Comparison of ENCODE assay signal across 9 cellular contexts in genomic region chr14:90697146-90697545, GRCh38.
DNase-seq lines count a peak whose midpoint lies in the region; ATAC-seq lines count a peak whose summit lies in the region.
"Had no signal": no experiment of that assay in that cellular context is flagged by ENCODE, and none has a peak within 500 bp of the region (broad histone marks: within the 10 kb centered on the region; RNA-seq: fewer than 3 reads in every experiment).

No MANE protein-coding gene starts in this region.

- no peak overlapping the region for H4K12ac ChIP-seq in trophoblast cell (ENCODE audit: low read depth, low read length)

- H3K23ac ChIP-seq in trophoblast cell (ENCODE audit: low read length) = no peak overlapping the region

- no peak overlapping the region for H2AK5ac ChIP-seq in trophoblast cell (ENCODE audit: low read length)

- H3K4me1 ChIP-seq in trophoblast cell (ENCODE audit: control insufficient read depth in 1 of 2, insufficient read depth in 2 of 2, low read length in 2 of 2) = peaks cover 8 to 14% of the 10 kb centered on the region in 2 experiments

- H3K4me3 ChIP-seq in trophoblast cell (ENCODE audit: low read depth, low read length) = no peak overlapping the region

- H3K9me3 ChIP-seq in trophoblast cell (ENCODE audit: insufficient read depth, low read depth, low read length) = no peaks in the 10 kb centered on the region

- no peak overlapping the region for H4K8ac ChIP-seq in trophoblast cell (ENCODE audit: low read depth, low read length)

- WGBS in trophoblast cell (ENCODE audit: extremely low coverage, insufficient coverage, insufficient read length) = no CpG with 5 or more reads among the region's 2 CpGs

- H3K18ac ChIP-seq in trophoblast cell (ENCODE audit: low read length) = no peak overlapping the region

- H3K4ac ChIP-seq in trophoblast cell (ENCODE audit: low read depth, low read length) = no peak overlapping the region

- H3K14ac ChIP-seq in trophoblast cell (ENCODE audit: low read length) = no peak overlapping the region

- no peak overlapping the region for H2BK12ac ChIP-seq in trophoblast cell (ENCODE audit: low read length)

- peak; percentile 20 for ATAC-seq in HG03354 (IDR thresholded peaks at IDR 0.05; ENCODE audit: poor library complexity, severe bottlenecking, unreplicated experiment)

- no peak overlapping the region for H3K4me2 ChIP-seq in trophoblast cell (ENCODE audit: low read length)

- H4K91ac ChIP-seq in trophoblast cell (ENCODE audit: low read depth, low read length) = no peak overlapping the region

- no peak overlapping the region for H2BK120ac ChIP-seq in trophoblast cell (ENCODE audit: insufficient read depth, low read length, poor library complexity)

- DNase-seq in cerebellar cortex (ENCODE audit: low spot score) (peak; percentile 44), midbrain (lab: John Stamatoyannopoulos, UW) (peak; percentile 58), trophoblast cell (no peak), LoVo (ENCODE audit: low spot score) (no peak), NCI-H1436 treated with DMSO at 0.1 percent for 48 hours (lab: John Stamatoyannopoulos, UW) (no peak), NCI-H526 treated with DMSO at 0.1 percent for 48 hours (lab: John Stamatoyannopoulos, UW) (no peak)
- DNase-seq: GF-D8 had no signal

- H3K9ac ChIP-seq in trophoblast cell (ENCODE audit: low read length) = no peak overlapping the region

- no peak overlapping the region for H2BK5ac ChIP-seq in trophoblast cell (ENCODE audit: low read depth, low read length, poor library complexity)

- peak overlapping the region; percentile 92 for H3K27ac ChIP-seq in temporal lobe (ENCODE audit: low read depth, low read length)
- no peak overlapping the region for H3K27ac ChIP-seq in trophoblast cell (ENCODE audit: low read depth, low read length)

- H3K36me3 ChIP-seq in trophoblast cell (ENCODE audit: control insufficient read depth in 1 of 2, insufficient read depth in 2 of 2, low read length in 2 of 2) = peaks cover 0 to 2% of the 10 kb centered on the region in 2 experiments

- H3K79me1 ChIP-seq in trophoblast cell (ENCODE audit: low read length) = peaks cover 3% of the 10 kb centered on the region

- H3K27me3 ChIP-seq in trophoblast cell (ENCODE audit: insufficient read depth, low read length) = no peaks in the 10 kb centered on the region

- H2AFZ ChIP-seq in trophoblast cell (ENCODE audit: insufficient read depth, low read length, poor library complexity) = no peak overlapping the region

- H3K79me2 ChIP-seq in trophoblast cell (ENCODE audit: control insufficient read depth, insufficient read depth, low read length, poor library complexity) = no peaks in the 10 kb centered on the region

Comparison
In these comparisons a context has a peak if more than half of its experiments do, and no peak if none do; other contexts are left out.
1. DNase-seq: peak in cerebellar cortex (single experiment) and midbrain (single experiment); none in trophoblast cell (0 of 2), LoVo (single experiment), NCI-H1436 treated with DMSO at 0.1 percent for 48 hours (single experiment) and NCI-H526 treated with DMSO at 0.1 percent for 48 hours (single experiment).